7 cellular contexts compared by ENCODE assay signal in genomic region chr12:56007148-56007891, GRCh38.
DNase-seq lines count a peak whose midpoint lies in the region; ATAC-seq and TF ChIP-seq lines count a peak whose summit lies in the region.

No MANE protein-coding gene starts in this region.

- H3K4me3 ChIP-seq in choroid plexus epithelial cell (ENCODE audit: low read depth, low read length), result peak overlapping the region; percentile 68

- no peak for TF ChIP-seq CTCF in choroid plexus epithelial cell (conservative IDR thresholded peaks at IDR 0.05; ENCODE audit: low read depth, low read length)

- peak; percentile 66 for DNase-seq in NCI-H446 treated with DMSO at 0.1 percent for 48 hours (lab: John Stamatoyannopoulos, UW)
- peak; percentile 61 to 64 for DNase-seq in activated CD4-positive, alpha-beta T cell treated with anti-CD3 and anti-CD28 coated beads for 24 hours (ENCODE audit: low read depth in 2 of 2)
- peak; percentile 83 for DNase-seq in choroid plexus epithelial cell (ENCODE audit: low read depth)
- peak; percentile 77 for DNase-seq in kidney glomerular epithelial cell (lab: John Stamatoyannopoulos, UW)
- DNase-seq in stimulated activated CD4-positive, alpha-beta T cell treated with anti-CD3 and anti-CD28 coated beads, Interleukin-15, amount 100 ng/mL, for 1 hour (ENCODE audit: low read depth in 1 of 2, low spot score in 1 of 2), result peak; percentile 53 to 60

- ATAC-seq in GM18517 (IDR thresholded peaks at IDR 0.05; ENCODE audit: unreplicated experiment), result peak; percentile 51
- peak; percentile 64 for ATAC-seq in HG03159 (IDR thresholded peaks at IDR 0.05; ENCODE audit: unreplicated experiment)

Comparison
In these comparisons a context has a peak if more than half of its experiments do, and no peak if none do; other contexts are left out.
1. Peak in every context shown above with its lines: DNase-seq, ATAC-seq and H3K4me3 ChIP-seq.